In genomic region chr4:158810487-158811215, GRCh38 we compare ENCODE assay signal across 8 cellular contexts. TPM values are rescaled to one million over a fixed set of nuclear protein-coding genes. Genes with fewer than 3 reads are reported as not detected.
DNase-seq lines count a peak whose midpoint lies in the region; ATAC-seq and TF ChIP-seq lines count a peak whose summit lies in the region.

No MANE protein-coding gene starts in this region.

- TF ChIP-seq CTCF in astrocyte of the cerebellum (IDR thresholded peaks at IDR 0.05; ENCODE audit: low read depth, low read length, missing control alignments) (no peak), kidney epithelial cell (IDR thresholded peaks at IDR 0.05; ENCODE audit: insufficient read depth, low read length, poor library complexity, severe bottlenecking) (no peak)

- H3K4me1 Mint-ChIP-seq in stimulated activated naive CD8-positive, alpha-beta T cell treated with anti-CD3 and anti-CD28 coated beads, Interleukin-15, amount 100 ng/mL, for 72 hours: peaks cover 38% of the 10 kb centered on the region

- DNase-seq in COLO668 (lab: John Stamatoyannopoulos, UW; ENCODE audit: unreplicated experiment) (peak; percentile 6), HK-2 (ENCODE audit: unreplicated experiment) (peak; percentile 56), astrocyte of the cerebellum (ENCODE audit: low read depth) (peak; percentile 97), kidney epithelial cell (ENCODE audit: low read depth) (peak; percentile 96), NCI-H526 (lab: John Stamatoyannopoulos, UW) (no peak), NCI-H187 (lab: John Stamatoyannopoulos, UW) (no peak)
- no peak for DNase-seq in stimulated activated naive CD8-positive, alpha-beta T cell treated with anti-CD3 and anti-CD28 coated beads, Interleukin-15, amount 100 ng/mL, for 72 hours
- no peak for DNase-seq in stimulated activated CD4-positive, alpha-beta T cell treated with anti-CD3 and anti-CD28 coated beads, Interleukin-2, amount 100 ng/mL, for 24 hours

- H3K9me3 Mint-ChIP-seq in stimulated activated naive CD8-positive, alpha-beta T cell treated with anti-CD3 and anti-CD28 coated beads, Interleukin-15, amount 100 ng/mL, for 72 hours: no peaks in the 10 kb centered on the region

- peak overlapping the region; percentile 76 to 84 for H3K4me3 Mint-ChIP-seq in stimulated activated naive CD8-positive, alpha-beta T cell treated with anti-CD3 and anti-CD28 coated beads, Interleukin-15, amount 100 ng/mL, for 72 hours

- peak; percentile 82 for ATAC-seq in stimulated activated naive CD8-positive, alpha-beta T cell treated with anti-CD3 and anti-CD28 coated beads, Interleukin-15, amount 100 ng/mL, for 72 hours

- peak overlapping the region; percentile 89 to 90 for H3K27ac Mint-ChIP-seq in stimulated activated naive CD8-positive, alpha-beta T cell treated with anti-CD3 and anti-CD28 coated beads, Interleukin-15, amount 100 ng/mL, for 72 hours

- H3K27me3 Mint-ChIP-seq in stimulated activated naive CD8-positive, alpha-beta T cell treated with anti-CD3 and anti-CD28 coated beads, Interleukin-15, amount 100 ng/mL, for 72 hours: no peaks in the 10 kb centered on the region

- in situ Hi-C loops in astrocyte of the cerebellum (cut with HindIII; ENCODE audit: low sequenced_read_pairs): no loop called here

- H3K36me3 ChIP-seq in kidney epithelial cell (ENCODE audit: control insufficient read depth, insufficient read depth, low read length): no peaks in the 10 kb centered on the region

- H3K4me3 ChIP-seq in astrocyte of the cerebellum (ENCODE audit: low read depth, low read length): no peak overlapping the region
- H3K4me3 ChIP-seq in kidney epithelial cell (ENCODE audit: low read depth, low read length): no peak overlapping the region

- no peaks in the 10 kb centered on the region for H3K27me3 ChIP-seq in kidney epithelial cell (ENCODE audit: control insufficient read depth, insufficient read depth, low read length)

RNA-seq across cellular contexts. Expression of gene FNIP2, which starts 41.8 kb away (rescaled TPM):
- total RNA-seq in kidney epithelial cell: 41.8 and 44.2 TPM in 2 replicates

Comparison
In these comparisons a context has a peak if more than half of its experiments do, and no peak if none do; other contexts are left out.
1. DNase-seq: peak in COLO668 (single experiment), HK-2 (single experiment), astrocyte of the cerebellum (single experiment) and kidney epithelial cell (single experiment); none in stimulated activated naive CD8-positive, alpha-beta T cell treated with anti-CD3 and anti-CD28 coated beads, Interleukin-15, amount 100 ng/mL, for 72 hours (0 of 2), NCI-H526 (0 of 2), NCI-H187 (0 of 2) and stimulated activated CD4-positive, alpha-beta T cell treated with anti-CD3 and anti-CD28 coated beads, Interleukin-2, amount 100 ng/mL, for 24 hours (0 of 2).